19 cellular contexts compared by ENCODE assay signal in the genomic region with DNA sequence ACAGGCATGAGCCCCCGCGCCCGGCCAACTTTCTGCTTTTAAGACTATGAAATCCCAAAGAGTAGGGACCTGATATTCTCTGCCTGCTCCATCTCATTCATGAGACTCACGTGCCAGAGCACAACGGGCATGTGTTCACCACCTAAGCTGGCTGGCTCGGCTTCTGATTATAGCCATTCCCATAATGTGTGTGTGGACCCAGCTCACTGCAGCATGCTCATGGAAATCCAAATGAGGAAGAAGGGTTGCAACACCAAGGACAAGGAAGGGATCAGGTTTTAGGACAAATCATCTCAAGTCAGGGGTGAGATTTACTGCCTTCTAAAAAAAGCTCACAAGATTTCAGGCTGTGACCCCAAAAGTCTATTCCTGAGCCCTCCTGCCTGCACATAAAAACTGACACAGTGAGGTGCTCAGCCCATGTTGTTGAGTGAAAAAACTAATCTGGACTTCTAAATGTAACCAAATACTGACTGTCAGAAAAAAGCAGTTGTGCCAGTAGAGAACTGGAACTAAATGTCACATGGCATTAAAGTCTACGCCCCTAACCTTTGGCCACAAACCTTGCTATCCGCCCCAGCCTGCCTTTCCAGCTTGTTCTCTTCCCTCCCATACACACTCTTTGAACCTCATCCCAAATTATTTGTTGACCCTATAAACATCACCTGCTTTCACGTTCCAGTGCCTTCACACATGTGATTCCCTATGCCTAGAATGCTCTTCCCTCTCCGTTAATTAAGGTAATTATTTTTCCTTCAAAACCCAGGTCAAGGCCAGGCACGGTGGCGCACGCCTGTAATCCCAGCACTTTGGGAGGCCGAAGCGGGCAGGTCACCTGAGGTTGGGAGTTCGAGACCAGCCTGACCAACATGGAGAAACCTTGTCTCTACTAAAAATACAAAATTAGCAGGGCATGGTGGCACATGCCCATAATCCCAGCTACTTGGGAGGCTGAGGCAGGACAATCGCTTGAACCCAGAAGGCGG. TPM values are rescaled to one million over a fixed set of nuclear protein-coding genes. Genes with fewer than 3 reads are reported as not detected.
DNase-seq lines count a peak whose midpoint lies in the region; ATAC-seq and TF ChIP-seq lines count a peak whose summit lies in the region.
"Had no signal": no experiment of that assay in that cellular context is flagged by ENCODE, and none has a peak within 500 bp of the region (broad histone marks: within the 10 kb centered on the region; RNA-seq: fewer than 3 reads in every experiment).

No MANE protein-coding gene starts in this region.

- no peak for ATAC-seq in effector memory CD8-positive, alpha-beta T cell (replicated peaks)
- ATAC-seq: activated CD8-positive, alpha-beta T cell treated with anti-CD3 and anti-CD28 coated beads, Interleukin-2, amount 10 ng/mL, durations not matched to agents 7 days and 5 days; stimulated activated naive B cell treated with anti-CD40 and anti-IgM and Interleukin-4, amounts not matched to agents 10 μg/mL and 1 μg/mL and 100 μg/mL, for 72 hours; T-helper 17 cell; WTC11 had no signal

- peaks cover 1% of the 10 kb centered on the region for H3K27me3 Mint-ChIP-seq in dendritic cell treated with granulocyte-macrophage colony-stimulating factor and Interleukin-4, amounts not matched to agents 40 ng/mL and 50 ng/mL, for 4 days
- H3K27me3 Mint-ChIP-seq in effector memory CD8-positive, alpha-beta T cell: peaks cover 6 to 21% of the 10 kb centered on the region in 2 donors

- DNase-seq in LoVo (ENCODE audit: low spot score) (peak; percentile 28), pons (ENCODE audit: low spot score) (peak; percentile 36), putamen (ENCODE audit: low spot score) (no peak), MG63 (no peak), mesenteric fat pad (ENCODE audit: low spot score) (no peak)
- DNase-seq in effector memory CD8-positive, alpha-beta T cell: no peak
- DNase-seq: activated CD8-positive, alpha-beta T cell treated with anti-CD3 and anti-CD28 coated beads, Interleukin-2, amount 10 ng/mL, durations not matched to agents 7 days and 5 days; GOT3; hippocampal formation; MM.1S; NCI-H748 treated with DMSO at 0.1 percent for 48 hours; stimulated activated naive B cell treated with anti-CD40 and anti-IgM and Interleukin-4, amounts not matched to agents 10 μg/mL and 1 μg/mL and 100 μg/mL, for 72 hours; T-helper 17 cell had no signal

- peak overlapping the region; percentile 35 for H3K27ac ChIP-seq in C4-2B
- H3K27ac ChIP-seq: parathyroid adenoma, RWPE1 had no signal

- no peak overlapping the region for H3K4me3 ChIP-seq in MG63

- no peaks in the 10 kb centered on the region for H3K27me3 ChIP-seq in MG63

- H3K4me1 Mint-ChIP-seq in dendritic cell treated with granulocyte-macrophage colony-stimulating factor and Interleukin-4, amounts not matched to agents 40 ng/mL and 50 ng/mL, for 4 days (ENCODE audit: low read depth): peaks cover 45% of the 10 kb centered on the region
- H3K4me1 Mint-ChIP-seq in effector memory CD8-positive, alpha-beta T cell (ENCODE audit: low read depth in 2 of 2): peaks cover 11 to 14% of the 10 kb centered on the region in 2 donors

- H3K36me3 Mint-ChIP-seq in dendritic cell treated with granulocyte-macrophage colony-stimulating factor and Interleukin-4, amounts not matched to agents 40 ng/mL and 50 ng/mL, for 4 days (ENCODE audit: low read depth): peaks cover 6% of the 10 kb centered on the region
- peaks cover 10% of the 10 kb centered on the region for H3K36me3 Mint-ChIP-seq in effector memory CD8-positive, alpha-beta T cell (ENCODE audit: insufficient read depth)
- H3K36me3 Mint-ChIP-seq: stimulated activated naive B cell treated with anti-CD40 and anti-IgM and Interleukin-4, amounts not matched to agents 10 μg/mL and 1 μg/mL and 100 μg/mL, for 72 hours; WTC11 had no signal

- no peaks in the 10 kb centered on the region for H3K9me3 Mint-ChIP-seq in dendritic cell treated with granulocyte-macrophage colony-stimulating factor and Interleukin-4, amounts not matched to agents 40 ng/mL and 50 ng/mL, for 4 days
- H3K9me3 Mint-ChIP-seq in effector memory CD8-positive, alpha-beta T cell: no peaks in the 10 kb centered on the region
- H3K9me3 Mint-ChIP-seq: activated T-helper 1 cell treated with anti-CD3 and anti-CD28 coated beads, Interleukin-12 subunit alpha, Interleukin-12 subunit beta, Interleukin-2, Interleukin-4 antibody, amounts not matched to agents 30 ng/mL and 10 ng/mL and 1 ng/mL, durations not matched to agents 14 hours and 24 hours and 36 hours; WTC11 had no signal

- H3K27ac Mint-ChIP-seq in dendritic cell treated with granulocyte-macrophage colony-stimulating factor and Interleukin-4, amounts not matched to agents 40 ng/mL and 50 ng/mL, for 4 days: peak overlapping the region; percentile 78
- H3K27ac Mint-ChIP-seq in effector memory CD8-positive, alpha-beta T cell: no peak overlapping the region
- H3K27ac Mint-ChIP-seq: activated CD8-positive, alpha-beta T cell treated with anti-CD3 and anti-CD28 coated beads, Interleukin-2, amount 10 ng/mL, durations not matched to agents 7 days and 5 days; activated T-helper 1 cell treated with anti-CD3 and anti-CD28 coated beads, Interleukin-12 subunit alpha, Interleukin-12 subunit beta, Interleukin-2, Interleukin-4 antibody, amounts not matched to agents 30 ng/mL and 10 ng/mL and 1 ng/mL, durations not matched to agents 14 hours and 24 hours and 36 hours; stimulated activated naive B cell treated with anti-CD40 and anti-IgM and Interleukin-4, amounts not matched to agents 10 μg/mL and 1 μg/mL and 100 μg/mL, for 72 hours; T-helper 17 cell had no signal

- TF ChIP-seq CTCF in C4-2B (conservative IDR thresholded peaks at IDR 0.05): no peak

- intact Hi-C loops in dendritic cell treated with granulocyte-macrophage colony-stimulating factor and Interleukin-4, amounts not matched to agents 40 ng/mL and 50 ng/mL, for 4 days (cut with micrococcal nuclease): no loop called here

- H3K36me3 ChIP-seq in MG63: no peaks in the 10 kb centered on the region

- peak overlapping the region; percentile 52 for H3K4me3 Mint-ChIP-seq in dendritic cell treated with granulocyte-macrophage colony-stimulating factor and Interleukin-4, amounts not matched to agents 40 ng/mL and 50 ng/mL, for 4 days
- H3K4me3 Mint-ChIP-seq in effector memory CD8-positive, alpha-beta T cell: no peak overlapping the region
- H3K4me3 Mint-ChIP-seq: activated CD8-positive, alpha-beta T cell treated with anti-CD3 and anti-CD28 coated beads, Interleukin-2, amount 10 ng/mL, durations not matched to agents 7 days and 5 days; activated T-helper 1 cell treated with anti-CD3 and anti-CD28 coated beads, Interleukin-12 subunit alpha, Interleukin-12 subunit beta, Interleukin-2, Interleukin-4 antibody, amounts not matched to agents 30 ng/mL and 10 ng/mL and 1 ng/mL, durations not matched to agents 14 hours and 24 hours and 36 hours; stimulated activated naive B cell treated with anti-CD40 and anti-IgM and Interleukin-4, amounts not matched to agents 10 μg/mL and 1 μg/mL and 100 μg/mL, for 72 hours; T-helper 17 cell; WTC11 had no signal

- no peaks in the 10 kb centered on the region for H3K9me3 ChIP-seq in MG63

RNA-seq across cellular contexts. Expression of a gene that starts 9.1 kb away (rescaled TPM):
- 16.9 and 37.1 TPM in 2 replicates for total RNA-seq in MG63 (2014; rRNA removed; shearing (Covaris generic); ENCODE audit: low replicate concordance)
- 24.5 TPM for total RNA-seq in mesenteric fat pad

RNA-seq across cellular contexts. Expression of a gene that starts 19.0 kb away (rescaled TPM):
- total RNA-seq in MG63 (2014; rRNA removed; shearing (Covaris generic); ENCODE audit: low replicate concordance): 9.9 and 15.8 TPM in 2 replicates
- total RNA-seq in mesenteric fat pad: 33.0 TPM

Comparison
In these comparisons a context has a peak if more than half of its experiments do, and no peak if none do; other contexts are left out.
1. DNase-seq: peak in LoVo (single experiment) and pons (single experiment); none in effector memory CD8-positive, alpha-beta T cell (0 of 3), putamen (single experiment), MG63 (single experiment) and mesenteric fat pad (single experiment).